7 cellular contexts compared by ENCODE assay signal in the genomic region with DNA sequence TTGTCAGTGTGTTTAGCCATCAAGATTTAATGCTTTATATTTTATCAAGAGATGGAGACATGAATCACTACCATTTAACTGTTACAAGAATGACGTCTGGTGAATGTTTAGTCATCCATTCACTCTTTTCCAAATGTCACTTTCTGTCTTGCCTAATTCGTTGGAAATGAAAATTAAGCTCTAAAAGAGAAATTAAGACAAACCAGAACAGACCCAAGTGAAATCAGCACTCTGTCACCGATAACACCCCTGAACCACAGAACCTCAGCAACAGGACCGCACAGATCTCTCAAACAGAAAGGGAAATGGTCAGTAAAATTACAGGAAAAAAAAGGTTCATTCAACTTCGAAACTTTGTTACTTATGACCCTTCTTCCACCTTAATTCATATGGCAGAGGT.
A peak's percentile ranks its signal among the peaks of the same experiment; 100 is the strongest.
DNase-seq lines count a peak whose midpoint lies in the region; ATAC-seq and TF ChIP-seq lines count a peak whose summit lies in the region.
"Not testable (repeated sequence)": the region's sequence is repeated elsewhere in the genome, so short reads cannot be mapped to it uniquely, and the experiment has no call there.

No MANE protein-coding gene starts in this region.

- not testable (repeated sequence) for H3K4me1 Mint-ChIP-seq in activated CD4-positive, alpha-beta T cell treated with anti-CD3 and anti-CD28 coated beads for 36 hours; activated T-cell treated with anti-CD3 and anti-CD28 coated beads, Interleukin-2, amount 50 U/mL, for 4 hours (ENCODE audit: low read depth); natural killer cell; stimulated activated effector memory CD8-positive, alpha-beta T cell treated with anti-CD3 and anti-CD28 coated beads, Interleukin-12 subunit alpha, Interleukin-12 subunit beta, amount 100 ng/mL, for 72 hours
- peaks cover 15% of the 10 kb centered on the region for H3K4me1 Mint-ChIP-seq in activated naive CD8-positive, alpha-beta T cell (ENCODE audit: low read depth)

- not testable (repeated sequence) for H3K9ac ChIP-seq in GM23248

- not testable (repeated sequence) for H3K36me3 ChIP-seq in GM23248 (ENCODE audit: low read depth); Panc1 (ENCODE audit: control insufficient read depth, insufficient read depth, low read length)

- H3K27me3 ChIP-seq in GM23248 (replicated peaks; ENCODE audit: insufficient read depth); Panc1 (ENCODE audit: control insufficient read depth, insufficient read depth, low read length): not testable (repeated sequence)

- peaks cover 38% of the 10 kb centered on the region for H3K79me2 ChIP-seq in GM23248 (ENCODE audit: insufficient read depth)

- not testable (repeated sequence) for DNase-seq in GM23248; Panc1 (ENCODE audit: low read depth, low spot score); activated T-cell treated with anti-CD3 and anti-CD28 coated beads, Interleukin-2, amount 50 U/mL, for 4 hours; natural killer cell
- DNase-seq in activated CD4-positive, alpha-beta T cell treated with anti-CD3 and anti-CD28 coated beads for 36 hours: peak; percentile 40
- peak in 1 of 2 donors; percentile 49 for DNase-seq in stimulated activated effector memory CD8-positive, alpha-beta T cell treated with anti-CD3 and anti-CD28 coated beads, Interleukin-12 subunit alpha, Interleukin-12 subunit beta, amount 100 ng/mL, for 72 hours (ENCODE audit: low spot score in 2 of 2)

- H3K4me3 Mint-ChIP-seq in activated CD4-positive, alpha-beta T cell treated with anti-CD3 and anti-CD28 coated beads for 36 hours; activated T-cell treated with anti-CD3 and anti-CD28 coated beads, Interleukin-2, amount 50 U/mL, for 4 hours; stimulated activated effector memory CD8-positive, alpha-beta T cell treated with anti-CD3 and anti-CD28 coated beads, Interleukin-12 subunit alpha, Interleukin-12 subunit beta, amount 100 ng/mL, for 72 hours: not testable (repeated sequence)
- H3K4me3 Mint-ChIP-seq in activated naive CD8-positive, alpha-beta T cell: peak overlapping the region; percentile 53
- peak overlapping the region; percentile 9 for H3K4me3 Mint-ChIP-seq in natural killer cell

- not testable (repeated sequence) for H3K9me3 Mint-ChIP-seq in activated CD4-positive, alpha-beta T cell treated with anti-CD3 and anti-CD28 coated beads for 36 hours (ENCODE audit: low read depth); activated T-cell treated with anti-CD3 and anti-CD28 coated beads, Interleukin-2, amount 50 U/mL, for 4 hours; activated naive CD8-positive, alpha-beta T cell (ENCODE audit: low read depth); natural killer cell; stimulated activated effector memory CD8-positive, alpha-beta T cell treated with anti-CD3 and anti-CD28 coated beads, Interleukin-12 subunit alpha, Interleukin-12 subunit beta, amount 100 ng/mL, for 72 hours

- TF ChIP-seq CTCF in Panc1 (IDR thresholded peaks at IDR 0.05); natural killer cell (IDR thresholded peaks at IDR 0.05): not testable (repeated sequence)

- H3K27ac ChIP-seq in GM23248 (peak overlapping the region; percentile 43; the same call in 1 of the 2 replicates), Panc1 (ENCODE audit: low read length) (peak overlapping the region; percentile 39; the same call in 1 of the 2 replicates)

- H3K4me1 ChIP-seq in GM23248 (ENCODE audit: insufficient read depth); Panc1 (ENCODE audit: control insufficient read depth, insufficient read depth, low read length): not testable (repeated sequence)

- not testable (repeated sequence) for H4K20me1 ChIP-seq in GM23248 (ENCODE audit: insufficient read depth)

- not testable (repeated sequence) for H3F3A ChIP-seq in GM23248 (ENCODE audit: insufficient read depth)

- not testable (repeated sequence) for H2AFZ ChIP-seq in GM23248

- H3K4me2 ChIP-seq in GM23248 (ENCODE audit: unreplicated experiment): not testable (repeated sequence)

- 69 to 85% methylated on average over 3 to 5 of the region's 5 CpGs for WGBS in GM23248 (ENCODE audit: low coverage in 1 of 2, low lambda C conversion rate in 2 of 2, missing lambda C conversion rate in 2 of 2), 2 experiments

- not testable (repeated sequence) for BruUV-seq in Panc1 (replicated peaks; lab: Mats Ljungman, UMichigan)

- ATAC-seq in Panc1: not testable (repeated sequence)
- ATAC-seq in activated CD4-positive, alpha-beta T cell treated with anti-CD3 and anti-CD28 coated beads for 36 hours: peak; percentile 34
- ATAC-seq in activated T-cell treated with anti-CD3 and anti-CD28 coated beads, Interleukin-2, amount 50 U/mL, for 4 hours: peak; percentile 25 to 30
- peak; percentile 32 to 57 (median 52) for ATAC-seq in natural killer cell
- ATAC-seq in stimulated activated effector memory CD8-positive, alpha-beta T cell treated with anti-CD3 and anti-CD28 coated beads, Interleukin-12 subunit alpha, Interleukin-12 subunit beta, amount 100 ng/mL, for 72 hours: peak; percentile 56

- H3K9me2 ChIP-seq in GM23248 (ENCODE audit: insufficient read depth): not testable (repeated sequence)

- POLR2A ChIA-PET in Panc1 (lab: Charles Lee); activated CD4-positive, alpha-beta T cell treated with anti-CD3 and anti-CD28 coated beads for 36 hours (lab: Charles Lee): not testable (repeated sequence)

- in situ Hi-C loops in GM23248 (cut with MboI); Panc1 (cut with HindIII; ENCODE audit: low pct_unique_long_range_greater_than_20kb, low sequenced_read_pairs): not testable (repeated sequence)

- peak overlapping the region; percentile 79 for H3K27ac Mint-ChIP-seq in activated CD4-positive, alpha-beta T cell treated with anti-CD3 and anti-CD28 coated beads for 36 hours
- peak overlapping the region; percentile 86 for H3K27ac Mint-ChIP-seq in activated naive CD8-positive, alpha-beta T cell
- peak overlapping the region in 1 of 2 donors; percentile 67 for H3K27ac Mint-ChIP-seq in natural killer cell
- H3K27ac Mint-ChIP-seq in stimulated activated effector memory CD8-positive, alpha-beta T cell treated with anti-CD3 and anti-CD28 coated beads, Interleukin-12 subunit alpha, Interleukin-12 subunit beta, amount 100 ng/mL, for 72 hours: not testable (repeated sequence)

- H3K27me3 Mint-ChIP-seq in activated CD4-positive, alpha-beta T cell treated with anti-CD3 and anti-CD28 coated beads for 36 hours; activated T-cell treated with anti-CD3 and anti-CD28 coated beads, Interleukin-2, amount 50 U/mL, for 4 hours (ENCODE audit: low read depth); activated naive CD8-positive, alpha-beta T cell; natural killer cell (ENCODE audit: low read depth in 2 of 2): not testable (repeated sequence)

- CTCF ChIA-PET in Panc1 (lab: Charles Lee); activated CD4-positive, alpha-beta T cell treated with anti-CD3 and anti-CD28 coated beads for 36 hours (lab: Charles Lee): not testable (repeated sequence)

- H3K9me3 ChIP-seq in GM23248 (ENCODE audit: low read depth); Panc1 (ENCODE audit: control insufficient read depth, insufficient read depth, low read depth, low read length): not testable (repeated sequence)

- H3K4me3 ChIP-seq in GM23248; Panc1 (ENCODE audit: low read depth in 2 of 2, low read length in 2 of 2): not testable (repeated sequence)

- intact Hi-C loops in Panc1 (cut with micrococcal nuclease; ENCODE audit: unreplicated experiment); activated CD4-positive, alpha-beta T cell treated with anti-CD3 and anti-CD28 coated beads for 36 hours (cut with DNase I, micrococcal nuclease); natural killer cell (cut with micrococcal nuclease): not testable (repeated sequence)

- not testable (repeated sequence) for H3K36me3 Mint-ChIP-seq in activated CD4-positive, alpha-beta T cell treated with anti-CD3 and anti-CD28 coated beads for 36 hours (ENCODE audit: low read depth); activated T-cell treated with anti-CD3 and anti-CD28 coated beads, Interleukin-2, amount 50 U/mL, for 4 hours (ENCODE audit: insufficient read depth); activated naive CD8-positive, alpha-beta T cell; natural killer cell; stimulated activated effector memory CD8-positive, alpha-beta T cell treated with anti-CD3 and anti-CD28 coated beads, Interleukin-12 subunit alpha, Interleukin-12 subunit beta, amount 100 ng/mL, for 72 hours
